Comparison of ENCODE assay signal across 21 cellular contexts in the genomic region with DNA sequence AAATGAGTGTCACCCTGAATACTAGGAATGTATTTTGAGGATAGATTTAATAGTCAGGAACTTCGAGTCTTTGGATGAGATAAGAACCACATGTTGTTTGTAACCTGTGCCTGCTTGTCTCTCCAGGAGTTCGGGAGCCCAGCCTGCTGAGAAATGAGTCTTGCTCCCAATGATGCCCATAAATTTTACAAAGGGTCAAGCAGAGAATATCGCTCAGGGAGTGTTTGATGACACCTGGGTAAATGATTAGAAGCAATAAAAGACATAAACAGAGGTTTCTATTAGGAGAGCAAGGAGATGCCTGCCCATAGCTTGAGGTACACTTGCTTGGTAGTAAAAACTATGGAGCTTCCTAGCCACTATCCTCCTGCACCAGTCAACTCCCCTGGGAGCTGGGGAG. TPM values are rescaled to one million over a fixed set of nuclear protein-coding genes. Genes with fewer than 3 reads are reported as not detected.
DNase-seq lines count a peak whose midpoint lies in the region; ATAC-seq, FAIRE-seq and TF ChIP-seq lines count a peak whose summit lies in the region.
"Had no signal": no experiment of that assay in that cellular context is flagged by ENCODE, and none has a peak within 500 bp of the region (broad histone marks: within the 10 kb centered on the region; RNA-seq: fewer than 3 reads in every experiment).

No MANE protein-coding gene starts in this region.

- TF ChIP-seq CTCF in GM23338 (conservative IDR thresholded peaks at IDR 0.05; ENCODE audit: low read depth in 2 of 2) (no peak), H1 (IDR thresholded peaks at IDR 0.05; ENCODE audit: control extremely low read depth in 1 of 3, insufficient read depth in 1 of 3, low read depth in 1 of 3, low read length in 3 of 3) (no peak)

- no peak overlapping the region for H2BK12ac ChIP-seq in H1 (ENCODE audit: low read depth, low read length)

- no peak overlapping the region for H3K4ac ChIP-seq in H1 (replicated peaks; ENCODE audit: insufficient read length, low read depth, low read length)

- no peak overlapping the region for H2BK5ac ChIP-seq in H1 (ENCODE audit: low read depth, low read length)

- H3K9me2 ChIP-seq in GM23338 (ENCODE audit: insufficient read depth), result no peaks in the 10 kb centered on the region

- no peak overlapping the region for H3K14ac ChIP-seq in H1 (ENCODE audit: insufficient read length)

- H3K36me3 Mint-ChIP-seq in GM23338 (ENCODE audit: low read depth), result no peaks in the 10 kb centered on the region
- H3K36me3 Mint-ChIP-seq in activated CD4-positive, alpha-beta memory T cell treated with anti-CD3 and anti-CD28 coated beads for 36 hours, result no peaks in the 10 kb centered on the region
- H3K36me3 Mint-ChIP-seq in activated T-cell treated with anti-CD3 and anti-CD28 coated beads, Interleukin-2, amount 50 U/mL, for 72 hours (ENCODE audit: insufficient read depth in 2 of 2), result no peaks in the 10 kb centered on the region
- H3K36me3 Mint-ChIP-seq: CD4-positive, CD25-positive, alpha-beta regulatory T cell; CD8-positive, alpha-beta T cell had no signal

- H3K4me3 Mint-ChIP-seq in GM23338, result no peak overlapping the region
- H3K4me3 Mint-ChIP-seq in activated CD4-positive, alpha-beta memory T cell treated with anti-CD3 and anti-CD28 coated beads for 36 hours, result no peak overlapping the region
- H3K4me3 Mint-ChIP-seq in activated T-cell treated with anti-CD3 and anti-CD28 coated beads, Interleukin-2, amount 50 U/mL, for 72 hours, result no peak overlapping the region
- H3K4me3 Mint-ChIP-seq: B cell; CD4-positive, CD25-positive, alpha-beta regulatory T cell; CD8-positive, alpha-beta T cell had no signal

- no peak overlapping the region for H4K8ac ChIP-seq in H1 (ENCODE audit: extremely low read depth, insufficient read depth, low read length)

- H3K18ac ChIP-seq in H1 (ENCODE audit: extremely low read depth, low read length), result no peak overlapping the region

- H3K56ac ChIP-seq in H1 (replicated peaks; ENCODE audit: insufficient read length, low read depth, low read length), result no peak overlapping the region

- intact Hi-C loops in activated CD4-positive, alpha-beta memory T cell treated with anti-CD3 and anti-CD28 coated beads for 36 hours (cut with micrococcal nuclease), result no loop called here

- H3K27ac ChIP-seq in GM23338 (ENCODE audit: low read depth), result no peak overlapping the region
- H3K27ac ChIP-seq in H1 (ENCODE audit: low read depth, low read length), result no peak overlapping the region
- H3K27ac ChIP-seq: 22Rv1, BLaER1, C4-2B had no signal

- peaks cover 22% of the 10 kb centered on the region for H3K4me1 Mint-ChIP-seq in GM23338
- H3K4me1 Mint-ChIP-seq in activated CD4-positive, alpha-beta memory T cell treated with anti-CD3 and anti-CD28 coated beads for 36 hours (ENCODE audit: low read depth), result no peaks in the 10 kb centered on the region
- H3K4me1 Mint-ChIP-seq in activated T-cell treated with anti-CD3 and anti-CD28 coated beads, Interleukin-2, amount 50 U/mL, for 72 hours (ENCODE audit: low read depth), result no peaks in the 10 kb centered on the region
- H3K4me1 Mint-ChIP-seq: B cell; CD4-positive, CD25-positive, alpha-beta regulatory T cell had no signal

- no peak for ATAC-seq in GM23338
- no peak for ATAC-seq in stimulated activated naive CD8-positive, alpha-beta T cell treated with anti-CD3 and anti-CD28 coated beads, Interleukin-15, Interleukin-2, amounts not matched to agents 100 U/mL and 50 U/mL, for 24 hours
- ATAC-seq in activated T-cell treated with anti-CD3 and anti-CD28 coated beads, Interleukin-2, amount 50 U/mL, for 72 hours (replicated peaks in 1 of 2), result no peak
- ATAC-seq: CD8-positive, alpha-beta T cell had no signal

- FAIRE-seq in H1 (lab: Jason Lieb, UNC), result no peak
- FAIRE-seq: A204.1, G401.6, GM12892 had no signal

- WGBS in H1 (ENCODE audit: extremely low coverage in 1 of 2, insufficient coverage in 1 of 2, insufficient read length in 1 of 2, insufficient replicate concordance in 2 of 2, low coverage in 1 of 2, low lambda C conversion rate in 2 of 2, missing lambda C conversion rate in 1 of 2), 2 experiments, result 83% methylated on average over 3 of the region's 3 CpGs; no CpG with 5 or more reads in 1 of the 2 experiments

- H3K79me2 ChIP-seq in GM23338 (replicated peaks; ENCODE audit: insufficient read depth) (no peaks in the 10 kb centered on the region), H1 (ENCODE audit: control insufficient read depth in 1 of 2, insufficient read depth in 2 of 2, low read length in 2 of 2) (no peaks in the 10 kb centered on the region)

- no peak for TF ChIP-seq EP300 in H1 (IDR thresholded peaks at IDR 0.05; ENCODE audit: borderline replicate concordance in 1 of 2, low read depth in 2 of 2, low read length in 2 of 2)

- no peaks in the 10 kb centered on the region for H3K9me3 ChIP-seq in H1 (ENCODE audit: insufficient read depth in 2 of 2, low read depth in 1 of 2, low read length in 1 of 2)
- H3K9me3 ChIP-seq: BLaER1, Caco-2 had no signal

- H3K23me2 ChIP-seq in H1 (ENCODE audit: low read depth, low read length), result no peaks in the 10 kb centered on the region

- CTCF ChIA-PET in H1 (lab: Charles Lee; ENCODE audit: partially characterized antibody), result no interaction called here
- CTCF ChIA-PET in activated CD4-positive, alpha-beta memory T cell treated with anti-CD3 and anti-CD28 coated beads for 36 hours (lab: Charles Lee), result no interaction called here

- no peak overlapping the region for H2BK20ac ChIP-seq in H1 (ENCODE audit: low read length)

- H3K9me3 Mint-ChIP-seq in GM23338, result no peaks in the 10 kb centered on the region; the same call in 2 of the 3 replicates
- no peaks in the 10 kb centered on the region for H3K9me3 Mint-ChIP-seq in activated CD4-positive, alpha-beta memory T cell treated with anti-CD3 and anti-CD28 coated beads for 36 hours
- H3K9me3 Mint-ChIP-seq in activated T-cell treated with anti-CD3 and anti-CD28 coated beads, Interleukin-2, amount 50 U/mL, for 72 hours, result no peaks in the 10 kb centered on the region
- H3K9me3 Mint-ChIP-seq: CD4-positive, CD25-positive, alpha-beta regulatory T cell; CD8-positive, alpha-beta T cell had no signal

- H3K4me1 ChIP-seq in GM23338 (ENCODE audit: insufficient read depth) (peaks cover 20% of the 10 kb centered on the region), H1 (replicated peaks in 1 of 4; ENCODE audit: control insufficient read depth in 3 of 4, insufficient read depth in 4 of 4, low read length in 3 of 4) (peaks cover 0 to 12% (median 9%) of the 10 kb centered on the region in 4 experiments; a peak in 5 of 7 replicates)
- H3K4me1 ChIP-seq: BLaER1, Caco-2 had no signal

- H2BK15ac ChIP-seq in H1 (ENCODE audit: low read length), result no peak overlapping the region; the same call in 1 of the 2 replicates

- H3F3A ChIP-seq in GM23338 (replicated peaks; ENCODE audit: low read depth), result no peaks in the 10 kb centered on the region

- H3K36me3 ChIP-seq in GM23338 (ENCODE audit: insufficient read depth) (no peaks in the 10 kb centered on the region), H1 (ENCODE audit: control insufficient read depth in 2 of 4, insufficient read depth in 4 of 4, low read length in 3 of 4) (no peaks in the 10 kb centered on the region)
- H3K36me3 ChIP-seq: BLaER1 had no signal

- H3K4me2 ChIP-seq in GM23338 (no peak overlapping the region; the same call in 1 of the 2 replicates), H1 (ENCODE audit: insufficient read depth in 1 of 2, low read depth in 2 of 2, low read length in 2 of 2) (no peak overlapping the region)
- H3K4me2 ChIP-seq: BLaER1 had no signal

- DNase-seq in GM23338 (ENCODE audit: low spot score), result no peak
- DNase-seq in H1 (ENCODE audit: low read depth in 1 of 2, low spot score in 2 of 2), result no peak
- peak; percentile 24 for DNase-seq in left kidney (ENCODE audit: low read depth, low spot score)
- no peak for DNase-seq in stimulated activated naive CD8-positive, alpha-beta T cell treated with anti-CD3 and anti-CD28 coated beads, Interleukin-15, Interleukin-2, amounts not matched to agents 100 U/mL and 50 U/mL, for 24 hours
- DNase-seq in activated CD4-positive, alpha-beta memory T cell treated with anti-CD3 and anti-CD28 coated beads for 36 hours, result no peak
- DNase-seq in activated T-cell treated with anti-CD3 and anti-CD28 coated beads, Interleukin-2, amount 50 U/mL, for 72 hours, result no peak
- DNase-seq: Caco-2; CD4-positive, CD25-positive, alpha-beta regulatory T cell; CD8-positive, alpha-beta T cell; DMS153; DND-41; GOT3; H7; HCEC 1CT had no signal

- no peak overlapping the region for H4K5ac ChIP-seq in H1 (ENCODE audit: insufficient read length, low read depth, low read length)

- no peaks in the 10 kb centered on the region for H3K79me1 ChIP-seq in H1 (ENCODE audit: low read depth, low read length)

- no peak for TF ChIP-seq RAD21 in H1 (IDR thresholded peaks at IDR 0.05 in 1 of 2, conservative IDR thresholded peaks at IDR 0.05 in 1 of 2; ENCODE audit: low read depth in 2 of 2, low read length in 2 of 2)

- TF ChIP-seq POLR2A in H1 (IDR thresholded peaks at IDR 0.05; ENCODE audit: control extremely low read depth in 1 of 2, low read depth in 2 of 2, low read length in 2 of 2), result no peak

- H3K27ac Mint-ChIP-seq in GM23338, result no peak overlapping the region
- H3K27ac Mint-ChIP-seq in activated CD4-positive, alpha-beta memory T cell treated with anti-CD3 and anti-CD28 coated beads for 36 hours, result no peak overlapping the region
- H3K27ac Mint-ChIP-seq in activated T-cell treated with anti-CD3 and anti-CD28 coated beads, Interleukin-2, amount 50 U/mL, for 72 hours, result no peak overlapping the region
- H3K27ac Mint-ChIP-seq: B cell; CD4-positive, CD25-positive, alpha-beta regulatory T cell; CD8-positive, alpha-beta T cell had no signal

- H2BK120ac ChIP-seq in H1 (replicated peaks; ENCODE audit: low read depth, low read length), result no peak overlapping the region

- 0 out of 2 replicates have a peak overlapping the region, but pooled peaks have one; percentile 1 for H2AFZ ChIP-seq in GM23338
- peak overlapping the region; percentile 31; the same call in 1 of the 2 replicates for H2AFZ ChIP-seq in H1 (ENCODE audit: low read length)

- H4K20me1 ChIP-seq in GM23338 (replicated peaks; ENCODE audit: insufficient read depth) (no peaks in the 10 kb centered on the region), H1 (replicated peaks in 1 of 2; ENCODE audit: control insufficient read depth in 1 of 2, insufficient read depth in 2 of 2, low read length in 2 of 2) (no peaks in the 10 kb centered on the region)
- H4K20me1 ChIP-seq: BLaER1 had no signal

- no peak overlapping the region for H3K9ac ChIP-seq in H1 (replicated peaks in 1 of 4; ENCODE audit: extremely low read depth in 1 of 4, low read depth in 3 of 4, low read length in 3 of 4)
- H3K9ac ChIP-seq: BLaER1 had no signal

- H3K4me3 ChIP-seq in GM23338, result no peak overlapping the region
- H3K4me3 ChIP-seq in H1 (ENCODE audit: extremely low read depth in 1 of 4, insufficient read depth in 2 of 4, low read depth in 3 of 4, low read length in 4 of 4), result no peak overlapping the region
- H3K4me3 ChIP-seq: BLaER1 had no signal

- POLR2A ChIA-PET in H1 (lab: Charles Lee; ENCODE audit: partially characterized antibody), result no interaction called here
- POLR2A ChIA-PET in activated CD4-positive, alpha-beta memory T cell treated with anti-CD3 and anti-CD28 coated beads for 36 hours (lab: Charles Lee), result no interaction called here

- no peaks in the 10 kb centered on the region for H3K27me3 Mint-ChIP-seq in GM23338 (ENCODE audit: insufficient read depth, low read depth, poor library complexity)
- no peaks in the 10 kb centered on the region for H3K27me3 Mint-ChIP-seq in activated CD4-positive, alpha-beta memory T cell treated with anti-CD3 and anti-CD28 coated beads for 36 hours
- no peaks in the 10 kb centered on the region for H3K27me3 Mint-ChIP-seq in activated T-cell treated with anti-CD3 and anti-CD28 coated beads, Interleukin-2, amount 50 U/mL, for 72 hours (ENCODE audit: low read depth)
- H3K27me3 Mint-ChIP-seq: B cell; CD4-positive, CD25-positive, alpha-beta regulatory T cell had no signal

- no peaks in the 10 kb centered on the region for H3K27me3 ChIP-seq in GM23338 (ENCODE audit: insufficient read depth)
- no peaks in the 10 kb centered on the region for H3K27me3 ChIP-seq in H1 (replicated peaks in 1 of 4; ENCODE audit: control insufficient read depth in 3 of 4, extremely low read depth in 1 of 4, insufficient read depth in 3 of 4, low read length in 3 of 4)
- H3K27me3 ChIP-seq: BLaER1 had no signal

- H3K23ac ChIP-seq in H1 (ENCODE audit: insufficient read length), result no peak overlapping the region

- H4K91ac ChIP-seq in H1 (replicated peaks; ENCODE audit: insufficient read length, low read length), result no peak overlapping the region

- H2AK5ac ChIP-seq in H1 (ENCODE audit: low read depth, low read length), result no peak overlapping the region

RNA-seq across cellular contexts. Expression of a gene that starts 46.9 kb away (rescaled TPM):
- total RNA-seq in GM23338 (2014; rRNA removed; shearing (Covaris generic)), result 26.8 and 29.8 TPM in 2 replicates
- polyA plus RNA-seq in GM23338 (2016; fragmentation: Nextera tagmentation; extraction: Ambion mirVana) (6.0 and 8.3 TPM in 2 replicates), H1 (2011; rRNA removed) (0.77 and 1.9 TPM in 2 replicates)
- 2.8 and 3.1 TPM in 2 replicates for total RNA-seq in H1 (2021; fragmentation: NEBNext Ultra II Directional; extraction: Animal tissue kit (Norgen Biotek cat#: 25700))
- polyA plus RNA-seq in H1 (2011; cell fraction: cytosol; rRNA removed), result 0.92 TPM
- 2.5 TPM for polyA plus RNA-seq in H1 (2011; cell fraction: nucleus; rRNA removed)
- 0.90 to 1.6 TPM (median 1.3 TPM) in 4 replicates for polyA plus RNA-seq in H1 (2012, experiment 1 of 2)
- 0.67 TPM for polyA plus RNA-seq in H1 (2012, experiment 2 of 2)
- polyA plus RNA-seq in H1 (2013, experiment 1 of 2), result 1.4 TPM
- 1.5 TPM for polyA plus RNA-seq in H1 (2013, experiment 2 of 2)
- 0.63 and 1.0 TPM in 2 replicates for polyA minus RNA-seq in H1 (2011; rRNA and poly(A)+ RNA removed)
- polyA minus RNA-seq in H1 (2011; cell fraction: cytosol; rRNA and poly(A)+ RNA removed), result 1.2 TPM
- 6.7 TPM for polyA minus RNA-seq in H1 (2011; cell fraction: nucleus; rRNA and poly(A)+ RNA removed)
- total RNA-seq in activated CD4-positive, alpha-beta memory T cell treated with anti-CD3 and anti-CD28 coated beads for 36 hours, result 1 to 10 TPM in 1 of 2 experiments, under 1 TPM in 1; 0.75 to 1.3 TPM
- 1 to 10 TPM; 1.7 to 3.5 TPM for total RNA-seq in activated T-cell treated with anti-CD3 and anti-CD28 coated beads, Interleukin-2, amount 50 U/mL, for 72 hours
